Comparison of ENCODE assay signal across 16 cellular contexts in the genomic region with DNA sequence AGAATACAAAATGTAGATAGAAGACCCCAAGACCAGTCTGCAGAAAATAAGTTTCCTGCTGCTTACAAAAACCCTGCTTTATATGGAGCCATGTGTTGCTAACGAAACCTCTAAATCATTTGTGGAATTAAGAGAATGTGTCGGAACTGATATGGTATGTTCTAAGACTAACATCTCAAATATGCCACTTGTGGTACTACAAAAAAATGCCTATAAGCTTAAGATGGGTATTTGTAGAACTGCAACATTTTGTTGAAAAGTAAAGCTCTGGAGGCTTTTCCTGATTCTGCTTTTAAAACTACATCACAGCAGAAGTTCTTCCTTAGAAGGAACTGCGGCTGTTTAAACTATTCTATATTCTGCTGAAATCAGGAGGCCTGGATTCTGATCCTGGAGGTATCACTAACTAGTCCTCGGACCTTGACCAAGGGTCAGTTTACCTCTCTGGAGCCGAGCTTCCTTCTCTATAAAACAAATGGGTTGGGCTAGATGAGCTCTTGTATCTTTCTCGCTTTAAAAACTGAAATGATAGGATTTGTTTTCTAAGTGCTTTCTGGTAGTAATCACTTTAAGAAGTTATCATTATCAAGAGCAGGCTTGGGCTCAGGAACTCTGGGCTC.
A peak's percentile ranks its signal among the peaks of the same experiment; 100 is the strongest.
DNase-seq lines count a peak whose midpoint lies in the region; TF ChIP-seq lines count a peak whose summit lies in the region.
"Had no signal": no experiment of that assay in that cellular context is flagged by ENCODE, and none has a peak within 500 bp of the region (broad histone marks: within the 10 kb centered on the region; RNA-seq: fewer than 3 reads in every experiment).

No MANE protein-coding gene starts in this region.

- H3K9me3 ChIP-seq in hepatocyte (ENCODE audit: low read depth), result no peaks in the 10 kb centered on the region
- H3K9me3 ChIP-seq in smooth muscle cell (replicated peaks; ENCODE audit: low read depth), result no peaks in the 10 kb centered on the region
- H3K9me3 ChIP-seq in MM.1S (replicated peaks; ENCODE audit: insufficient read depth, low read length), result no peaks in the 10 kb centered on the region
- H3K9me3 ChIP-seq: neutrophil had no signal

- H3K4me1 ChIP-seq in hepatocyte (ENCODE audit: insufficient read depth), result peaks cover 11% of the 10 kb centered on the region
- H3K4me1 ChIP-seq in smooth muscle cell (ENCODE audit: low read depth), result no peaks in the 10 kb centered on the region
- H3K4me1 ChIP-seq in MM.1S (ENCODE audit: low read length), result no peaks in the 10 kb centered on the region

- TF ChIP-seq CTCF in astrocyte of the cerebellum (IDR thresholded peaks at IDR 0.05; ENCODE audit: low read depth, low read length, missing control alignments) (no peak), hepatocyte (IDR thresholded peaks at IDR 0.05; ENCODE audit: poor library complexity) (no peak), smooth muscle cell (IDR thresholded peaks at IDR 0.05; ENCODE audit: borderline replicate concordance, insufficient read depth, poor library complexity, severe bottlenecking) (no peak), MM.1S (IDR thresholded peaks at IDR 0.05; ENCODE audit: low read length) (no peak)

- no peak overlapping the region for H2AFZ ChIP-seq in hepatocyte
- H2AFZ ChIP-seq in smooth muscle cell (ENCODE audit: low read depth), result no peak overlapping the region
- H2AFZ ChIP-seq in MM.1S (ENCODE audit: low read length), result no peak overlapping the region

- H3K4me3 ChIP-seq in astrocyte of the cerebellum (ENCODE audit: low read depth, low read length) (no peak overlapping the region), hepatocyte (no peak overlapping the region), smooth muscle cell (no peak overlapping the region), MM.1S (ENCODE audit: low read length) (no peak overlapping the region)
- H3K4me3 ChIP-seq: heart right ventricle had no signal

- H3K9me2 ChIP-seq in hepatocyte (replicated peaks; ENCODE audit: insufficient read depth), result no peaks in the 10 kb centered on the region
- no peaks in the 10 kb centered on the region for H3K9me2 ChIP-seq in MM.1S (replicated peaks; ENCODE audit: insufficient read depth, low read length)

- H4K20me1 ChIP-seq in hepatocyte (ENCODE audit: insufficient read depth, poor library complexity, severe bottlenecking), result no peaks in the 10 kb centered on the region
- H4K20me1 ChIP-seq in smooth muscle cell (ENCODE audit: low read depth), result no peaks in the 10 kb centered on the region
- no peaks in the 10 kb centered on the region for H4K20me1 ChIP-seq in MM.1S (ENCODE audit: insufficient read depth, low read length)

- H3K79me2 ChIP-seq in hepatocyte (no peaks in the 10 kb centered on the region), smooth muscle cell (ENCODE audit: low read depth) (no peaks in the 10 kb centered on the region), MM.1S (ENCODE audit: low read length) (no peaks in the 10 kb centered on the region)

- H3K36me3 ChIP-seq in hepatocyte (replicated peaks; ENCODE audit: insufficient read depth, low read depth), result no peaks in the 10 kb centered on the region
- no peaks in the 10 kb centered on the region for H3K36me3 ChIP-seq in smooth muscle cell (ENCODE audit: low read depth)
- H3K36me3 ChIP-seq in MM.1S (replicated peaks; ENCODE audit: insufficient read depth, low read length), result no peaks in the 10 kb centered on the region

- in situ Hi-C loops in astrocyte of the cerebellum (cut with HindIII; ENCODE audit: low sequenced_read_pairs), result no loop called here

- no peaks in the 10 kb centered on the region for H3F3A ChIP-seq in smooth muscle cell (ENCODE audit: low read depth)
- no peaks in the 10 kb centered on the region for H3F3A ChIP-seq in MM.1S (ENCODE audit: insufficient read depth, low read length)

- DNase-seq in HCEC 1CT (peak; percentile 86), astrocyte of the cerebellum (ENCODE audit: low read depth) (peak; percentile 59), hepatocyte (ENCODE audit: low spot score) (no peak), smooth muscle cell (lab: John Stamatoyannopoulos, UW; ENCODE audit: unreplicated experiment) (no peak), NCI-H187 treated with DMSO at 0.1 percent for 48 hours (lab: John Stamatoyannopoulos, UW) (no peak), MM.1S (no peak)
- DNase-seq in NK-92 treated with Interleukin-12 subunit alpha and Interleukin-12 subunit beta, amount 100 ng/mL, for 24 hours (lab: John Stamatoyannopoulos, UW), result no peak
- DNase-seq: cortex of kidney, DMS79 treated with DMSO at 0.1 percent for 48 hours, GOT3, heart right ventricle, Karpas-422, midbrain, NCI-H1417 had no signal

- H3K27ac ChIP-seq in hepatocyte (peak overlapping the region; percentile 29), smooth muscle cell (ENCODE audit: low read depth) (peak overlapping the region; percentile 68), MM.1S (ENCODE audit: low read length) (no peak overlapping the region)
- H3K27ac ChIP-seq: C4-2B, heart right ventricle, neutrophil had no signal

- H3K4me2 ChIP-seq in hepatocyte (no peak overlapping the region), smooth muscle cell (peak overlapping the region; percentile 50), MM.1S (ENCODE audit: low read depth, low read length) (no peak overlapping the region)

- WGBS in hepatocyte (ENCODE audit: low lambda C conversion rate, missing lambda C conversion rate), result 76% methylated on average over 6 of the region's 6 CpGs
- WGBS in smooth muscle cell (ENCODE audit: low lambda C conversion rate), result 37% methylated on average over 6 of the region's 6 CpGs

- H3K27me3 ChIP-seq in hepatocyte, result no peaks in the 10 kb centered on the region
- no peaks in the 10 kb centered on the region for H3K27me3 ChIP-seq in smooth muscle cell (ENCODE audit: low read depth)
- H3K27me3 ChIP-seq in MM.1S (replicated peaks; ENCODE audit: insufficient read depth, low read length), result no peaks in the 10 kb centered on the region
- H3K27me3 ChIP-seq: heart right ventricle, neutrophil had no signal

- H3K9ac ChIP-seq in smooth muscle cell (ENCODE audit: low read depth) (peak overlapping the region; percentile 3), MM.1S (ENCODE audit: low read length) (no peak overlapping the region)

Comparison
In these comparisons a context has a peak if more than half of its experiments do, and no peak if none do; other contexts are left out.
1. DNase-seq: peak in HCEC 1CT (single experiment) and astrocyte of the cerebellum (single experiment); none in hepatocyte (single experiment), smooth muscle cell (single experiment), NCI-H187 treated with DMSO at 0.1 percent for 48 hours (single experiment), NK-92 treated with Interleukin-12 subunit alpha and Interleukin-12 subunit beta, amount 100 ng/mL, for 24 hours (single experiment) and MM.1S (single experiment).